In the genomic region with DNA sequence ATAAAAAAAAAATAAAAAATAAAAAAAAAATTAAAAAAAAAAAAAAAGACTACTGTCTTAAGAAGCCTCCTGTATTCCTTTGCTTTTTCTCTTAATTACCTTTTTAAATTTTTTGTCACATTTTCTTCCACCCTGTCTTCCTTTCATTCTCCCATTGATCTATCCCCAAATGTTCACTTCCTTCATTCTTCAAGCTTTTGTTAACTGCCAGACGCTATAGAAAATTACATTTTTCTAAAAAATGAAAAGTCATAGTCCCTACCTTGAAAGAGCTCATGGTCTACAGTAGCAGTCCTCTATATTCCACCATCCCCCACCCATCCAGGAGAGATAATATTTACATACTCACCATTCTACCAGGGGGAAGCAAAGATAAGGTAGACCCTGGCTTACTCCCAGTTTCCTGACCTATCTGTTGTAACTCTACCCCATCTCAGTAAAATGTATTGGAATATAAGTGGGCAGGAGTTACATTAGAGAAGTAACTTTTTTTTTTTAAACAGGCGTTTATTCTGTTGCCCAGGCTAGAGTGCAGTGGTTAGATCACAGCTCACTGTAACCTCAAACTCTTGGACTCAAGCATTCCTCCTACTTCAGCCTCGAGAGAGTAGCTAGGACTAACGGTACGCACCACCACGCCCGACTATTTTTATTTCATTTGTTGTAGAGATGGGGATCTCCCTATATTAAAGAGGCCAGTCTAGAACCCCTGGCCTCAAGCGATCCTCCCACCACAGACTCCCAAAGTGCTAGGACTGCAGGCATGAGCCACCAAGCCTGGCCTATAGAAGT, we compare ENCODE assay signal across 1 cellular context.
TF ChIP-seq lines count a peak whose summit lies in the region.

No MANE protein-coding gene starts in this region.

TF ChIP-seq in WTC11, 78 proteins besides CTCF, POLR2A, EP300 and RAD21 (continued from another document):
- TF ChIP-seq, protein P1, sequence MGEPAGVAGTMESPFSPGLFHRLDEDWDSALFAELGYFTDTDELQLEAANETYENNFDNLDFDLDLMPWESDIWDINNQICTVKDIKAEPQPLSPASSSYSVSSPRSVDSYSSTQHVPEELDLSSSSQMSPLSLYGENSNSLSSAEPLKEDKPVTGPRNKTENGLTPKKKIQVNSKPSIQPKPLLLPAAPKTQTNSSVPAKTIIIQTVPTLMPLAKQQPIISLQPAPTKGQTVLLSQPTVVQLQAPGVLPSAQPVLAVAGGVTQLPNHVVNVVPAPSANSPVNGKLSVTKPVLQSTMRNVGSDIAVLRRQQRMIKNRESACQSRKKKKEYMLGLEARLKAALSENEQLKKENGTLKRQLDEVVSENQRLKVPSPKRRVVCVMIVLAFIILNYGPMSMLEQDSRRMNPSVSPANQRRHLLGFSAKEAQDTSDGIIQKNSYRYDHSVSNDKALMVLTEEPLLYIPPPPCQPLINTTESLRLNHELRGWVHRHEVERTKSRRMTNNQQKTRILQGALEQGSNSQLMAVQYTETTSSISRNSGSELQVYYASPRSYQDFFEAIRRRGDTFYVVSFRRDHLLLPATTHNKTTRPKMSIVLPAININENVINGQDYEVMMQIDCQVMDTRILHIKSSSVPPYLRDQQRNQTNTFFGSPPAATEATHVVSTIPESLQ (CRISPR knock-in tag; IDR thresholded peaks at IDR 0.05) = no peak
- TF ChIP-seq JUN (CRISPR knock-in tag; IDR thresholded peaks at IDR 0.05) (no peak), OVOL2 (CRISPR knock-in tag; IDR thresholded peaks at IDR 0.05; ENCODE audit: borderline replicate concordance) (no peak), EMX1 (CRISPR knock-in tag; IDR thresholded peaks at IDR 0.05) (no peak), CREB1 (CRISPR knock-in tag; IDR thresholded peaks at IDR 0.05) (no peak), MXD4 (CRISPR knock-in tag; IDR thresholded peaks at IDR 0.05; ENCODE audit: borderline replicate concordance) (no peak), ZBTB21 (CRISPR knock-in tag; IDR thresholded peaks at IDR 0.05; ENCODE audit: borderline replicate concordance) (no peak)
- TF ChIP-seq, protein P2, sequence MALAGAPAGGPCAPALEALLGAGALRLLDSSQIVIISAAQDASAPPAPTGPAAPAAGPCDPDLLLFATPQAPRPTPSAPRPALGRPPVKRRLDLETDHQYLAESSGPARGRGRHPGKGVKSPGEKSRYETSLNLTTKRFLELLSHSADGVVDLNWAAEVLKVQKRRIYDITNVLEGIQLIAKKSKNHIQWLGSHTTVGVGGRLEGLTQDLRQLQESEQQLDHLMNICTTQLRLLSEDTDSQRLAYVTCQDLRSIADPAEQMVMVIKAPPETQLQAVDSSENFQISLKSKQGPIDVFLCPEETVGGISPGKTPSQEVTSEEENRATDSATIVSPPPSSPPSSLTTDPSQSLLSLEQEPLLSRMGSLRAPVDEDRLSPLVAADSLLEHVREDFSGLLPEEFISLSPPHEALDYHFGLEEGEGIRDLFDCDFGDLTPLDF (CRISPR knock-in tag; IDR thresholded peaks at IDR 0.05) = no peak
- TF ChIP-seq, protein P3, sequence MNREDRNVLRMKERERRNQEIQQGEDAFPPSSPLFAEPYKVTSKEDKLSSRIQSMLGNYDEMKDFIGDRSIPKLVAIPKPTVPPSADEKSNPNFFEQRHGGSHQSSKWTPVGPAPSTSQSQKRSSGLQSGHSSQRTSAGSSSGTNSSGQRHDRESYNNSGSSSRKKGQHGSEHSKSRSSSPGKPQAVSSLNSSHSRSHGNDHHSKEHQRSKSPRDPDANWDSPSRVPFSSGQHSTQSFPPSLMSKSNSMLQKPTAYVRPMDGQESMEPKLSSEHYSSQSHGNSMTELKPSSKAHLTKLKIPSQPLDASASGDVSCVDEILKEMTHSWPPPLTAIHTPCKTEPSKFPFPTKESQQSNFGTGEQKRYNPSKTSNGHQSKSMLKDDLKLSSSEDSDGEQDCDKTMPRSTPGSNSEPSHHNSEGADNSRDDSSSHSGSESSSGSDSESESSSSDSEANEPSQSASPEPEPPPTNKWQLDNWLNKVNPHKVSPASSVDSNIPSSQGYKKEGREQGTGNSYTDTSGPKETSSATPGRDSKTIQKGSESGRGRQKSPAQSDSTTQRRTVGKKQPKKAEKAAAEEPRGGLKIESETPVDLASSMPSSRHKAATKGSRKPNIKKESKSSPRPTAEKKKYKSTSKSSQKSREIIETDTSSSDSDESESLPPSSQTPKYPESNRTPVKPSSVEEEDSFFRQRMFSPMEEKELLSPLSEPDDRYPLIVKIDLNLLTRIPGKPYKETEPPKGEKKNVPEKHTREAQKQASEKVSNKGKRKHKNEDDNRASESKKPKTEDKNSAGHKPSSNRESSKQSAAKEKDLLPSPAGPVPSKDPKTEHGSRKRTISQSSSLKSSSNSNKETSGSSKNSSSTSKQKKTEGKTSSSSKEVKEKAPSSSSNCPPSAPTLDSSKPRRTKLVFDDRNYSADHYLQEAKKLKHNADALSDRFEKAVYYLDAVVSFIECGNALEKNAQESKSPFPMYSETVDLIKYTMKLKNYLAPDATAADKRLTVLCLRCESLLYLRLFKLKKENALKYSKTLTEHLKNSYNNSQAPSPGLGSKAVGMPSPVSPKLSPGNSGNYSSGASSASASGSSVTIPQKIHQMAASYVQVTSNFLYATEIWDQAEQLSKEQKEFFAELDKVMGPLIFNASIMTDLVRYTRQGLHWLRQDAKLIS (CRISPR knock-in tag; IDR thresholded peaks at IDR 0.05; ENCODE audit: borderline replicate concordance) = no peak
- TF ChIP-seq, protein P4, sequence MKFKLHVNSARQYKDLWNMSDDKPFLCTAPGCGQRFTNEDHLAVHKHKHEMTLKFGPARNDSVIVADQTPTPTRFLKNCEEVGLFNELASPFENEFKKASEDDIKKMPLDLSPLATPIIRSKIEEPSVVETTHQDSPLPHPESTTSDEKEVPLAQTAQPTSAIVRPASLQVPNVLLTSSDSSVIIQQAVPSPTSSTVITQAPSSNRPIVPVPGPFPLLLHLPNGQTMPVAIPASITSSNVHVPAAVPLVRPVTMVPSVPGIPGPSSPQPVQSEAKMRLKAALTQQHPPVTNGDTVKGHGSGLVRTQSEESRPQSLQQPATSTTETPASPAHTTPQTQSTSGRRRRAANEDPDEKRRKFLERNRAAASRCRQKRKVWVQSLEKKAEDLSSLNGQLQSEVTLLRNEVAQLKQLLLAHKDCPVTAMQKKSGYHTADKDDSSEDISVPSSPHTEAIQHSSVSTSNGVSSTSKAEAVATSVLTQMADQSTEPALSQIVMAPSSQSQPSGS (CRISPR knock-in tag; IDR thresholded peaks at IDR 0.05; ENCODE audit: borderline replicate concordance, low read depth) = no peak
